In genomic region chr11:62850911-62851806, GRCh38 we compare ENCODE assay signal across 8 cellular contexts. TPM values are rescaled to one million over a fixed set of nuclear protein-coding genes. Genes with fewer than 3 reads are reported as not detected.
DNase-seq lines count a peak whose midpoint lies in the region; ATAC-seq and TF ChIP-seq lines count a peak whose summit lies in the region.

No MANE protein-coding gene starts in this region.

- no peak overlapping the region for H3K27ac ChIP-seq in CD8-positive, alpha-beta T cell (ENCODE audit: low read depth, low read length)

- no peak for ATAC-seq in CD8-positive, alpha-beta T cell
- ATAC-seq in GM19328 (IDR thresholded peaks at IDR 0.05; ENCODE audit: unreplicated experiment) (no peak), GM21423 (IDR thresholded peaks at IDR 0.05; ENCODE audit: unreplicated experiment) (no peak)

- H3K4me1 Mint-ChIP-seq in CD8-positive, alpha-beta T cell (ENCODE audit: low read depth), result peaks cover 43% of the 10 kb centered on the region

- H3K4me3 Mint-ChIP-seq in CD8-positive, alpha-beta T cell, result peak overlapping the region; percentile 13

- TF ChIP-seq POLR2A in GM19193 (IDR thresholded peaks at IDR 0.05; ENCODE audit: extremely low read depth, insufficient read depth, insufficient read length), result peak; percentile 79

- H3K36me3 ChIP-seq in CD8-positive, alpha-beta T cell (ENCODE audit: insufficient read depth, low read length), result peaks cover 30% of the 10 kb centered on the region

- no peaks in the 10 kb centered on the region for H3K27me3 Mint-ChIP-seq in CD8-positive, alpha-beta T cell (ENCODE audit: low read depth)

- H3K9me3 ChIP-seq in CD8-positive, alpha-beta T cell (ENCODE audit: low read length), result no peaks in the 10 kb centered on the region

- H3K9me3 Mint-ChIP-seq in CD8-positive, alpha-beta T cell, result no peaks in the 10 kb centered on the region

- no peak for DNase-seq in CD8-positive, alpha-beta T cell
- DNase-seq in RPMI8226 (peak; percentile 61), iPS DF 4.7 (ENCODE audit: extremely low read depth, low spot score) (peak; percentile 68), head of caudate nucleus (no peak), HPDE6-E6E7 (ENCODE audit: extremely low spot score) (no peak)

- H3K36me3 Mint-ChIP-seq in CD8-positive, alpha-beta T cell, result peaks cover 46% of the 10 kb centered on the region

- TF ChIP-seq CTCF in CD8-positive, alpha-beta T cell (IDR thresholded peaks at IDR 0.05), result no peak

- no peaks in the 10 kb centered on the region for H3K27me3 ChIP-seq in CD8-positive, alpha-beta T cell (ENCODE audit: insufficient read depth, low read length)

- POLR2A ChIA-PET in CD8-positive, alpha-beta T cell (lab: Charles Lee), result interaction anchor here (0.5 to 9.9 kb wide), 9 partner anchors 9 to 174 kb away, joined by 3 to 359 read pairs (median 4); partner anchors contain the start of genes HNRNPUL2, SLC3A2, STX5 and TEX54

- H3K27ac Mint-ChIP-seq in CD8-positive, alpha-beta T cell, result peak overlapping the region; percentile 62

- no peak overlapping the region for H3K4me3 ChIP-seq in CD8-positive, alpha-beta T cell (ENCODE audit: low read depth, low read length)

- peaks cover 31% of the 10 kb centered on the region for H3K4me1 ChIP-seq in CD8-positive, alpha-beta T cell (ENCODE audit: insufficient read depth, low read length)

- intact Hi-C loops in CD8-positive, alpha-beta T cell (cut with DNase I, micrococcal nuclease), result no loop called here
- intact Hi-C loops in head of caudate nucleus (cut with DNase I), result no loop called here

- CTCF ChIA-PET in CD8-positive, alpha-beta T cell (lab: Charles Lee), result interaction anchor here (0.6 to 1.7 kb wide), 5 partner anchors 10 to 107 kb away, joined by 3 to 4 read pairs (median 3); no protein-coding TSS in a partner anchor

RNA-seq across cellular contexts. Expression of gene WDR74, which starts 11.8 kb away (rescaled TPM):
- 100 to 1,000 TPM; 231 to 245 TPM for total RNA-seq in CD8-positive, alpha-beta T cell

RNA-seq across cellular contexts. Expression of gene TEX54, which starts 18.5 kb away (rescaled TPM):
- not detected for total RNA-seq in CD8-positive, alpha-beta T cell

RNA-seq across cellular contexts. Expression of gene STX5, which starts 19.3 kb away (rescaled TPM):
- total RNA-seq in CD8-positive, alpha-beta T cell, result 100 to 1,000 TPM; 113 TPM

RNA-seq across cellular contexts. Expression of gene SLC3A2, which starts 29.5 kb away (rescaled TPM):
- 100 to 1,000 TPM; 212 to 245 TPM for total RNA-seq in CD8-positive, alpha-beta T cell

RNA-seq across cellular contexts. Expression of gene NXF1, which starts 45.9 kb away (rescaled TPM):
- total RNA-seq in CD8-positive, alpha-beta T cell, result 100 to 1,000 TPM; 356 TPM

Comparison
In these comparisons a context has a peak if more than half of its experiments do, and no peak if none do; other contexts are left out.
1. DNase-seq: peak in RPMI8226 (single experiment) and iPS DF 4.7 (single experiment); none in CD8-positive, alpha-beta T cell (0 of 7), head of caudate nucleus (0 of 42) and HPDE6-E6E7 (single experiment).